In genomic region chr16:3038896-3039295, GRCh38 we compare ENCODE assay signal across 12 cellular contexts. TPM values are rescaled to one million over a fixed set of nuclear protein-coding genes. Genes with fewer than 3 reads are reported as not detected.
DNase-seq lines count a peak whose midpoint lies in the region; ATAC-seq, FAIRE-seq and TF ChIP-seq lines count a peak whose summit lies in the region.
"Had no signal": no experiment of that assay in that cellular context is flagged by ENCODE, and none has a peak within 500 bp of the region (broad histone marks: within the 10 kb centered on the region; RNA-seq: fewer than 3 reads in every experiment).

No MANE protein-coding gene starts in this region.

- H3K9me3 Mint-ChIP-seq in activated naive CD8-positive, alpha-beta T cell treated with anti-CD3 and anti-CD28 coated beads for 36 hours = no peaks in the 10 kb centered on the region
- no peaks in the 10 kb centered on the region for H3K9me3 Mint-ChIP-seq in chondrocyte (ENCODE audit: low read depth)
- H3K9me3 Mint-ChIP-seq: CD8-positive, alpha-beta memory T cell had no signal

- DNase-seq in A549 (ENCODE audit: low read depth in 1 of 2, low spot score in 1 of 2) (no peak), hepatocyte (ENCODE audit: low spot score) (peak; percentile 41), NCI-H1930 (lab: John Stamatoyannopoulos, UW) (no peak), chondrocyte (ENCODE audit: low spot score) (no peak)
- no peak for DNase-seq in activated naive CD8-positive, alpha-beta T cell treated with anti-CD3 and anti-CD28 coated beads for 36 hours
- DNase-seq: 8988T; CD8-positive, alpha-beta memory T cell; Karpas-422; MG63; NCI-H1092 had no signal

- POLR2A ChIA-PET in A549 (lab: Yijun Ruan, JAX) = interaction anchor here (0.5 kb wide), 1 partner anchor 20 kb away, joined by 3 read pairs; no protein-coding TSS in a partner anchor
- POLR2A ChIA-PET in HEK293 (lab: Yijun Ruan, JAX) = interaction anchor here (0.8 to 3.0 kb wide), 3 partner anchors 10 to 94 kb away, joined by 3 to 10 read pairs (median 4); partner anchors contain the start of gene TNFRSF12A

- TF ChIP-seq CTCF in A549 (IDR thresholded peaks at IDR 0.05) (no peak), HEK293 (tag by site-specific recombination; IDR thresholded peaks at IDR 0.05) (no peak), hepatocyte (IDR thresholded peaks at IDR 0.05; ENCODE audit: poor library complexity) (no peak), chondrocyte (IDR thresholded peaks at IDR 0.05) (no peak)

- peaks cover 5% of the 10 kb centered on the region for H3K4me1 Mint-ChIP-seq in activated naive CD8-positive, alpha-beta T cell treated with anti-CD3 and anti-CD28 coated beads for 36 hours
- H3K4me1 Mint-ChIP-seq in chondrocyte (ENCODE audit: low read depth) = peaks cover 3% of the 10 kb centered on the region

- H3K4me1 ChIP-seq in A549 = 0 out of 3 replicates have a peak, but pooled peaks cover 4% of the 10 kb centered on the region
- no peaks in the 10 kb centered on the region for H3K4me1 ChIP-seq in HEK293 (ENCODE audit: control insufficient read depth, insufficient read depth, low read length)
- H3K4me1 ChIP-seq in hepatocyte (ENCODE audit: insufficient read depth) = no peaks in the 10 kb centered on the region

- H2AFZ ChIP-seq in hepatocyte = no peak overlapping the region

- H3K4me2 ChIP-seq in A549 (no peak overlapping the region), hepatocyte (no peak overlapping the region)
- H3K4me2 ChIP-seq: BLaER1 treated with 17β-estradiol and CSF1 and Interleukin-3, amounts not matched to agents 10 nM and 100 nM had no signal

- no peak overlapping the region for H3K4me3 Mint-ChIP-seq in activated naive CD8-positive, alpha-beta T cell treated with anti-CD3 and anti-CD28 coated beads for 36 hours
- no peak overlapping the region for H3K4me3 Mint-ChIP-seq in chondrocyte (ENCODE audit: unreplicated experiment)
- H3K4me3 Mint-ChIP-seq: CD8-positive, alpha-beta memory T cell had no signal

- 86% methylated on average over 5 of the region's 5 CpGs for WGBS in A549 (ENCODE audit: missing lambda C conversion rate)
- WGBS in hepatocyte (ENCODE audit: low lambda C conversion rate, missing lambda C conversion rate) = 83% methylated on average over 5 of the region's 5 CpGs

- no peak for TF ChIP-seq POLR2A in A549 (IDR thresholded peaks at IDR 0.05; ENCODE audit: low read length)

- no peaks in the 10 kb centered on the region for H3K9me2 ChIP-seq in hepatocyte (replicated peaks; ENCODE audit: insufficient read depth)

- no peak overlapping the region for H3K27ac ChIP-seq in A549
- no peak overlapping the region for H3K27ac ChIP-seq in HEK293 (ENCODE audit: extremely low read depth, low read depth, low read length)
- no peak overlapping the region for H3K27ac ChIP-seq in hepatocyte
- H3K27ac ChIP-seq: BLaER1 treated with 17β-estradiol and CSF1 and Interleukin-3, amounts not matched to agents 10 nM and 100 nM had no signal

- TF ChIP-seq EP300 in A549 (IDR thresholded peaks at IDR 0.05) = no peak

- no peaks in the 10 kb centered on the region for H4K20me1 ChIP-seq in hepatocyte (ENCODE audit: insufficient read depth, poor library complexity, severe bottlenecking)

- H3K79me2 ChIP-seq in hepatocyte = no peaks in the 10 kb centered on the region

- H3K27me3 Mint-ChIP-seq in activated naive CD8-positive, alpha-beta T cell treated with anti-CD3 and anti-CD28 coated beads for 36 hours = peaks cover 88% of the 10 kb centered on the region
- H3K27me3 Mint-ChIP-seq in chondrocyte (ENCODE audit: low read depth) = peaks cover 40% of the 10 kb centered on the region

- no peaks in the 10 kb centered on the region for H3K36me3 Mint-ChIP-seq in activated naive CD8-positive, alpha-beta T cell treated with anti-CD3 and anti-CD28 coated beads for 36 hours
- no peaks in the 10 kb centered on the region for H3K36me3 Mint-ChIP-seq in chondrocyte (ENCODE audit: low read depth)
- H3K36me3 Mint-ChIP-seq: CD8-positive, alpha-beta memory T cell had no signal

- H3K36me3 ChIP-seq in HEK293 (ENCODE audit: control insufficient read depth in 2 of 2, insufficient read depth in 1 of 2, low read length in 2 of 2) = no peaks in the 10 kb centered on the region
- H3K36me3 ChIP-seq in hepatocyte (replicated peaks; ENCODE audit: insufficient read depth, low read depth) = no peaks in the 10 kb centered on the region
- H3K36me3 ChIP-seq: BLaER1 treated with 17β-estradiol and CSF1 and Interleukin-3, amounts not matched to agents 10 nM and 100 nM; MG63 had no signal

- H3K27ac Mint-ChIP-seq in activated naive CD8-positive, alpha-beta T cell treated with anti-CD3 and anti-CD28 coated beads for 36 hours = no peak overlapping the region
- H3K27ac Mint-ChIP-seq in chondrocyte (ENCODE audit: unreplicated experiment) = no peak overlapping the region

- FAIRE-seq in A549 (lab: Jason Lieb, UNC) = no peak

- no peak for TF ChIP-seq RAD21 in A549 (conservative IDR thresholded peaks at IDR 0.05 in 1 of 2, IDR thresholded peaks at IDR 0.05 in 1 of 2)

- ATAC-seq in A549 = peak; percentile 2 to 8; a peak in 1 of 6 replicates

- H3K27me3 ChIP-seq in hepatocyte = peaks cover 48% of the 10 kb centered on the region

- CTCF ChIA-PET in A549 (lab: Yijun Ruan, JAX) = interaction anchor here (0.6 to 11.8 kb wide), 6 partner anchors 9 to 126 kb away, joined by 3 to 178 read pairs (median 5); no protein-coding TSS in a partner anchor
- CTCF ChIA-PET in HEK293 (lab: Yijun Ruan, JAX) = interaction anchor here (0.6 to 7.2 kb wide), 4 partner anchors 9 to 91 kb away, joined by 3 to 87 read pairs (median 6); no protein-coding TSS in a partner anchor

- no peak overlapping the region for H3K4me3 ChIP-seq in A549
- H3K4me3 ChIP-seq in HEK293 (ENCODE audit: low read depth, low read length) = no peak overlapping the region
- H3K4me3 ChIP-seq in hepatocyte = no peak overlapping the region
- H3K4me3 ChIP-seq: BLaER1 treated with 17β-estradiol and CSF1 and Interleukin-3, amounts not matched to agents 10 nM and 100 nM; MG63 had no signal

- H3K9me3 ChIP-seq in A549 = no peaks in the 10 kb centered on the region
- H3K9me3 ChIP-seq in HEK293 (ENCODE audit: control insufficient read depth, insufficient read depth, low read depth, low read length) = no peaks in the 10 kb centered on the region
- no peaks in the 10 kb centered on the region for H3K9me3 ChIP-seq in hepatocyte (ENCODE audit: low read depth)
- H3K9me3 ChIP-seq: BLaER1 treated with 17β-estradiol and CSF1 and Interleukin-3, amounts not matched to agents 10 nM and 100 nM; MG63 had no signal

RNA-seq across cellular contexts. Expression of gene BICDL2, which starts 2.2 kb away (rescaled TPM):
- polyA plus RNA-seq in A549 (2011; rRNA removed) (not detected in 2 replicates), A549 (2017; fragmentation: RNase III; extraction: RNeasy Plus Mini Kit Qiagen cat#74134 plus additional on column Dnase treatment) (not detected in 3 replicates), hepatocyte (11.8 and 12.8 TPM in 2 replicates)
- 0.03 TPM in 1 of 2 replicates, not detected in the other for polyA plus RNA-seq in A549 (2012; cell fraction: cytosol; rRNA removed)
- 0.04 and 0.06 TPM in 2 replicates for polyA plus RNA-seq in A549 (2012; cell fraction: nucleus; rRNA removed)
- not detected in 2 replicates for polyA minus RNA-seq in A549 (2011; rRNA and poly(A)+ RNA removed)
- total RNA-seq in hepatocyte (10.0 and 12.3 TPM in 2 replicates), chondrocyte (not detected in 3 replicates)
- total RNA-seq in activated naive CD8-positive, alpha-beta T cell treated with anti-CD3 and anti-CD28 coated beads for 36 hours = under 1 TPM; 0.31 to 0.56 TPM
- total RNA-seq: CD8-positive, alpha-beta memory T cell had no signal
- polyA plus RNA-seq: CD8-positive, alpha-beta memory T cell had no signal

RNA-seq across cellular contexts. Expression of gene MMP25, which starts 7.5 kb away (rescaled TPM):
- polyA plus RNA-seq in A549 (2011; rRNA removed) (0.03 and 0.04 TPM in 2 replicates), A549 (2017; fragmentation: RNase III; extraction: RNeasy Plus Mini Kit Qiagen cat#74134 plus additional on column Dnase treatment) (0.25 to 0.31 TPM (median 0.25 TPM) in 3 replicates), hepatocyte (6.3 and 8.7 TPM in 2 replicates)
- polyA plus RNA-seq in A549 (2012; cell fraction: cytosol; rRNA removed) = 0.24 and 0.31 TPM in 2 replicates
- 0.71 and 1.0 TPM in 2 replicates for polyA plus RNA-seq in A549 (2012; cell fraction: nucleus; rRNA removed)
- 0.05 and 0.17 TPM in 2 replicates for polyA minus RNA-seq in A549 (2011; rRNA and poly(A)+ RNA removed)
- total RNA-seq in hepatocyte (0.60 TPM in 1 of 2 replicates, not detected in the other), chondrocyte (0.34 TPM in 1 of 3 replicates, not detected in the others)
- total RNA-seq in activated naive CD8-positive, alpha-beta T cell treated with anti-CD3 and anti-CD28 coated beads for 36 hours = 1 to 10 TPM in 1 of 2 experiments, under 1 TPM in 1; 0.99 to 1.6 TPM

RNA-seq across cellular contexts. Expression of gene THOC6, which starts 15.1 kb away (rescaled TPM):
- polyA plus RNA-seq in A549 (2011; rRNA removed) (31.8 and 32.5 TPM in 2 replicates), A549 (2017; fragmentation: RNase III; extraction: RNeasy Plus Mini Kit Qiagen cat#74134 plus additional on column Dnase treatment) (48.7 to 56.5 TPM (median 53.2 TPM) in 3 replicates), hepatocyte (79.4 and 86.2 TPM in 2 replicates)
- polyA plus RNA-seq in A549 (2012; cell fraction: cytosol; rRNA removed) = 72.2 and 84.2 TPM in 2 replicates
- 171 and 186 TPM in 2 replicates for polyA plus RNA-seq in A549 (2012; cell fraction: nucleus; rRNA removed)
- polyA minus RNA-seq in A549 (2011; rRNA and poly(A)+ RNA removed) = 41.4 and 51.4 TPM in 2 replicates
- total RNA-seq in hepatocyte (35.6 and 41.2 TPM in 2 replicates), chondrocyte (27.4 to 33.4 TPM (median 28.8 TPM) in 3 replicates)
- 10 to 100 TPM; 48.7 to 53.1 TPM for total RNA-seq in activated naive CD8-positive, alpha-beta T cell treated with anti-CD3 and anti-CD28 coated beads for 36 hours

RNA-seq across cellular contexts. Expression of gene HCFC1R1, which starts 15.2 kb away (rescaled TPM):
- polyA plus RNA-seq in A549 (2011; rRNA removed) (46.4 and 60.3 TPM in 2 replicates), A549 (2017; fragmentation: RNase III; extraction: RNeasy Plus Mini Kit Qiagen cat#74134 plus additional on column Dnase treatment) (131 to 199 TPM (median 179 TPM) in 3 replicates), hepatocyte (158 and 201 TPM in 2 replicates)
- 128 and 183 TPM in 2 replicates for polyA plus RNA-seq in A549 (2012; cell fraction: cytosol; rRNA removed)
- 74.6 and 88.1 TPM in 2 replicates for polyA plus RNA-seq in A549 (2012; cell fraction: nucleus; rRNA removed)
- 39.3 and 47.7 TPM in 2 replicates for polyA minus RNA-seq in A549 (2011; rRNA and poly(A)+ RNA removed)
- total RNA-seq in hepatocyte (19.7 and 35.7 TPM in 2 replicates), chondrocyte (74.0 to 101 TPM (median 79.3 TPM) in 3 replicates)
- 10 to 100 TPM; 23.4 to 23.7 TPM for total RNA-seq in activated naive CD8-positive, alpha-beta T cell treated with anti-CD3 and anti-CD28 coated beads for 36 hours

RNA-seq across cellular contexts. Expression of gene TNFRSF12A, which starts 18.7 kb away (rescaled TPM):
- polyA plus RNA-seq in A549 (2011; rRNA removed) (89.0 and 111 TPM in 2 replicates), A549 (2017; fragmentation: RNase III; extraction: RNeasy Plus Mini Kit Qiagen cat#74134 plus additional on column Dnase treatment) (295 to 325 TPM (median 314 TPM) in 3 replicates), hepatocyte (385 and 452 TPM in 2 replicates)
- polyA plus RNA-seq in A549 (2012; cell fraction: cytosol; rRNA removed) = 356 and 491 TPM in 2 replicates
- 495 and 554 TPM in 2 replicates for polyA plus RNA-seq in A549 (2012; cell fraction: nucleus; rRNA removed)
- 47.6 and 67.3 TPM in 2 replicates for polyA minus RNA-seq in A549 (2011; rRNA and poly(A)+ RNA removed)
- total RNA-seq in hepatocyte (126 and 127 TPM in 2 replicates), chondrocyte (156 to 177 TPM (median 165 TPM) in 3 replicates)
- total RNA-seq in activated naive CD8-positive, alpha-beta T cell treated with anti-CD3 and anti-CD28 coated beads for 36 hours = 1 to 10 TPM; 1.2 to 1.5 TPM
